ENCODE assay signal across 8 cellular contexts in genomic region chr1:101371259-101371658, GRCh38.
DNase-seq lines count a peak whose midpoint lies in the region; ATAC-seq, FAIRE-seq and TF ChIP-seq lines count a peak whose summit lies in the region.

No MANE protein-coding gene starts in this region.

- H3K36me3 ChIP-seq in BE2C, result no peaks in the 10 kb centered on the region

- peak overlapping the region; percentile 10 for H3K4me3 Mint-ChIP-seq in activated T-helper 2 cell treated with anti-CD3 and anti-CD28 coated beads, Interferon-gamma antibody, Interleukin-2, Interleukin-4, amounts not matched to agents 10 μg/mL and 5 μg/mL and 100 μg/mL, durations not matched to agents 14 hours and 24 hours and 36 hours (ENCODE audit: low read depth)
- H3K4me3 Mint-ChIP-seq in stimulated activated memory B cell treated with anti-CD40 and anti-IgM and Interleukin-4, amounts not matched to agents 10 μg/mL and 1 μg/mL and 100 μg/mL, for 72 hours, result no peak overlapping the region

- H3K27ac Mint-ChIP-seq in activated T-helper 2 cell treated with anti-CD3 and anti-CD28 coated beads, Interferon-gamma antibody, Interleukin-2, Interleukin-4, amounts not matched to agents 10 μg/mL and 5 μg/mL and 100 μg/mL, durations not matched to agents 14 hours and 24 hours and 36 hours, result no peak overlapping the region
- H3K27ac Mint-ChIP-seq in stimulated activated memory B cell treated with anti-CD40 and anti-IgM and Interleukin-4, amounts not matched to agents 10 μg/mL and 1 μg/mL and 100 μg/mL, for 72 hours, result no peak overlapping the region

- DNase-seq in AG10803 (ENCODE audit: low read depth) (peak; percentile 67), GM19239 (ENCODE audit: insufficient read length, low spot score) (peak; percentile 47), GF-D8 (lab: John Stamatoyannopoulos, UW) (no peak), BE2C (no peak), omental fat pad (ENCODE audit: low spot score) (no peak)
- DNase-seq in activated T-helper 2 cell treated with anti-CD3 and anti-CD28 coated beads, Interferon-gamma antibody, Interleukin-2, Interleukin-4, amounts not matched to agents 10 μg/mL and 5 μg/mL and 100 μg/mL, durations not matched to agents 14 hours and 24 hours and 36 hours (ENCODE audit: low spot score), result peak; percentile 31

- peaks cover 17% of the 10 kb centered on the region for H3K4me1 Mint-ChIP-seq in activated T-helper 2 cell treated with anti-CD3 and anti-CD28 coated beads, Interferon-gamma antibody, Interleukin-2, Interleukin-4, amounts not matched to agents 10 μg/mL and 5 μg/mL and 100 μg/mL, durations not matched to agents 14 hours and 24 hours and 36 hours (ENCODE audit: low read depth)
- H3K4me1 Mint-ChIP-seq in stimulated activated memory B cell treated with anti-CD40 and anti-IgM and Interleukin-4, amounts not matched to agents 10 μg/mL and 1 μg/mL and 100 μg/mL, for 72 hours, result peaks cover 12% of the 10 kb centered on the region

- H3K36me3 Mint-ChIP-seq in activated T-helper 2 cell treated with anti-CD3 and anti-CD28 coated beads, Interferon-gamma antibody, Interleukin-2, Interleukin-4, amounts not matched to agents 10 μg/mL and 5 μg/mL and 100 μg/mL, durations not matched to agents 14 hours and 24 hours and 36 hours (ENCODE audit: low read depth), result peaks cover 6% of the 10 kb centered on the region
- H3K36me3 Mint-ChIP-seq in stimulated activated memory B cell treated with anti-CD40 and anti-IgM and Interleukin-4, amounts not matched to agents 10 μg/mL and 1 μg/mL and 100 μg/mL, for 72 hours, result peaks cover 12% of the 10 kb centered on the region

- H3K27me3 ChIP-seq in BE2C, result no peaks in the 10 kb centered on the region

- ATAC-seq in HG03103 (IDR thresholded peaks at IDR 0.05; ENCODE audit: low read depth, unreplicated experiment), result peak; percentile 96
- ATAC-seq in stimulated activated memory B cell treated with anti-CD40 and anti-IgM and Interleukin-4, amounts not matched to agents 10 μg/mL and 1 μg/mL and 100 μg/mL, for 72 hours, result peak; percentile 70
- ATAC-seq in omental fat pad (ENCODE audit: low FRiP score), result no peak

- H3K4me1 ChIP-seq in BE2C, result peaks cover 19% of the 10 kb centered on the region

- no peaks in the 10 kb centered on the region for H3K9me3 ChIP-seq in BE2C

- H3K27me3 Mint-ChIP-seq in activated T-helper 2 cell treated with anti-CD3 and anti-CD28 coated beads, Interferon-gamma antibody, Interleukin-2, Interleukin-4, amounts not matched to agents 10 μg/mL and 5 μg/mL and 100 μg/mL, durations not matched to agents 14 hours and 24 hours and 36 hours (ENCODE audit: low read depth), result peaks cover 44% of the 10 kb centered on the region
- H3K27me3 Mint-ChIP-seq in stimulated activated memory B cell treated with anti-CD40 and anti-IgM and Interleukin-4, amounts not matched to agents 10 μg/mL and 1 μg/mL and 100 μg/mL, for 72 hours, result no peaks in the 10 kb centered on the region

- intact Hi-C loops in activated T-helper 2 cell treated with anti-CD3 and anti-CD28 coated beads, Interferon-gamma antibody, Interleukin-2, Interleukin-4, amounts not matched to agents 10 μg/mL and 5 μg/mL and 100 μg/mL, durations not matched to agents 14 hours and 24 hours and 36 hours (cut with micrococcal nuclease), result loop anchor here (1.0 to 10.0 kb wide), 4 partner anchors 9 to 916 kb away; no protein-coding TSS in a partner anchor

- peak; percentile 97 for FAIRE-seq in GM19239 (lab: Jason Lieb, UNC)

- H3K4me3 ChIP-seq in AG10803 (ENCODE audit: low read length), result no peak overlapping the region
- H3K4me3 ChIP-seq in BE2C (ENCODE audit: low read depth, low read length), result no peak overlapping the region

- TF ChIP-seq CTCF in AG10803 (conservative IDR thresholded peaks at IDR 0.05; ENCODE audit: low read length) (no peak), BE2C (IDR thresholded peaks at IDR 0.05; ENCODE audit: low read depth, low read length) (no peak), omental fat pad (IDR thresholded peaks at IDR 0.05) (no peak)

- H3K9me3 Mint-ChIP-seq in activated T-helper 2 cell treated with anti-CD3 and anti-CD28 coated beads, Interferon-gamma antibody, Interleukin-2, Interleukin-4, amounts not matched to agents 10 μg/mL and 5 μg/mL and 100 μg/mL, durations not matched to agents 14 hours and 24 hours and 36 hours, result peaks cover 12% of the 10 kb centered on the region
- H3K9me3 Mint-ChIP-seq in stimulated activated memory B cell treated with anti-CD40 and anti-IgM and Interleukin-4, amounts not matched to agents 10 μg/mL and 1 μg/mL and 100 μg/mL, for 72 hours, result peaks cover 10% of the 10 kb centered on the region

Comparison
In these comparisons a context has a peak if more than half of its experiments do, and no peak if none do; other contexts are left out.
1. DNase-seq: peak in AG10803 (single experiment), GM19239 (single experiment) and activated T-helper 2 cell treated with anti-CD3 and anti-CD28 coated beads, Interferon-gamma antibody, Interleukin-2, Interleukin-4, amounts not matched to agents 10 μg/mL and 5 μg/mL and 100 μg/mL, durations not matched to agents 14 hours and 24 hours and 36 hours (single experiment); none in GF-D8 (single experiment), BE2C (single experiment) and omental fat pad (single experiment).